In genomic region chr1:231211005-231211857, GRCh38 we compare ENCODE assay signal across 8 cellular contexts. TPM values are rescaled to one million over a fixed set of nuclear protein-coding genes. Genes with fewer than 3 reads are reported as not detected.
DNase-seq lines count a peak whose midpoint lies in the region; ATAC-seq and TF ChIP-seq lines count a peak whose summit lies in the region.

No MANE protein-coding gene starts in this region.

- H3K9me3 ChIP-seq in muscle layer of colon (ENCODE audit: low read length), result no peaks in the 10 kb centered on the region

- H3K36me3 ChIP-seq in muscle layer of colon (ENCODE audit: insufficient read depth, low read length), result no peaks in the 10 kb centered on the region

- no peak overlapping the region for H3K9ac ChIP-seq in muscle layer of colon (ENCODE audit: low read length)

- peaks cover 0 to 4% of the 10 kb centered on the region in 2 donors for H3K27me3 ChIP-seq in muscle layer of colon (ENCODE audit: control insufficient read depth in 1 of 2, insufficient read depth in 2 of 2, low read length in 2 of 2)

- H3K27ac ChIP-seq in muscle layer of colon (ENCODE audit: low read depth, low read length), result no peak overlapping the region

- peak overlapping the region; percentile 51 to 59 for H3K4me3 ChIP-seq in muscle layer of colon (ENCODE audit: low read depth in 1 of 2, low read length in 2 of 2)

- H3K4me1 ChIP-seq in muscle layer of colon (ENCODE audit: insufficient read depth, low read length), result peaks cover 8% of the 10 kb centered on the region

- peak; percentile 93 for ATAC-seq in GM21390 (IDR thresholded peaks at IDR 0.05; ENCODE audit: unreplicated experiment)

- DNase-seq in DMS153 (lab: John Stamatoyannopoulos, UW) (peak; percentile 88), HT1080 (ENCODE audit: low read depth) (peak; percentile 74), NOMO-1 treated with DMSO at 0.1 percent for 48 hours (lab: John Stamatoyannopoulos, UW; ENCODE audit: unreplicated experiment) (peak; percentile 42), erythroblast (lab: John Stamatoyannopoulos, UW) (peak; percentile 80 to 90)
- peak; percentile 91 for DNase-seq in activated CD8-positive, alpha-beta memory T cell treated with anti-CD3 and anti-CD28 coated beads, Interleukin-2, amount 50 U/mL, for 4 hours
- peak; percentile 73 to 84 for DNase-seq in stimulated activated CD8-positive, alpha-beta memory T cell treated with anti-CD3 and anti-CD28 coated beads, Interleukin-7, amount 100 ng/mL, for 1 hour (ENCODE audit: low read depth in 2 of 2)

- no peak for TF ChIP-seq POLR2A in erythroblast (IDR thresholded peaks at IDR 0.05; ENCODE audit: low read length)

RNA-seq across cellular contexts. Expression of gene GNPAT, which starts 29.8 kb away (rescaled TPM):
- total RNA-seq in HT1080 (2014; rRNA removed; shearing (Covaris generic)), result 46.0 and 55.3 TPM in 2 replicates
- polyA plus RNA-seq in HT1080 (2015; cell fraction: cytosol; rRNA removed), result 37.7 and 39.8 TPM in 2 replicates
- 46.8 and 49.8 TPM in 2 replicates for polyA plus RNA-seq in HT1080 (2015; cell fraction: nucleus; rRNA removed)

RNA-seq across cellular contexts. Expression of gene TRIM67, which starts 49.4 kb away (rescaled TPM):
- total RNA-seq in HT1080 (2014; rRNA removed; shearing (Covaris generic)), result not detected in 2 replicates
- polyA plus RNA-seq in HT1080 (2015; cell fraction: cytosol; rRNA removed), result not detected in 2 replicates
- polyA plus RNA-seq in HT1080 (2015; cell fraction: nucleus; rRNA removed), result not detected in 2 replicates
